Comparison of ENCODE assay signal across 14 cellular contexts in the genomic region with DNA sequence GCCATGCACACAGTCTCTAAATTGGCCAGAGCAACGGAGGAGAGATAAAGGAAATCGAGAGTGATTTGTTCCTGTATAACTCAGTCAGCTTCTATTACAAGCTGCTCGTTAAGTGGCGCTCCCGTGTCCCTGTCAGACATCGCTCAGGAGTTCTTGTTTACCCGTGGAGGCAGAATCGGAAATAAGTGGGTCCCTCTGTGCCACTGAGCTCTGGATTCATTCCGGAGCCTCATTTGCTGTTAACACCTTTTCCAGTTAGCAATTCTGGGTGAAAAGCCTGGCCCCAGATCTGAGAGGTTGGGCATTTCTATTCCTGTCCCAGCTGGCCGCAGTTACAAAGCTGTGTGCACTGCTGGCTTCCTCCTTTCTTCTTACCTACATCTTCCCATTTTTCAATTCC.
DNase-seq lines count a peak whose midpoint lies in the region; ATAC-seq, FAIRE-seq and TF ChIP-seq lines count a peak whose summit lies in the region.
"Had no signal": no experiment of that assay in that cellular context is flagged by ENCODE, and none has a peak within 500 bp of the region (broad histone marks: within the 10 kb centered on the region; RNA-seq: fewer than 3 reads in every experiment).

No MANE protein-coding gene starts in this region.

- no peak overlapping the region for H3K4me3 ChIP-seq in right cardiac atrium (ENCODE audit: low read length)
- peak overlapping the region; percentile 12 for H3K4me3 ChIP-seq in left ventricle myocardium inferior
- H3K4me3 ChIP-seq: BLaER1, HAP-1 had no signal

- intact Hi-C loops in Right ventricle myocardium superior (cut with DNase I) (no loop called here), right cardiac atrium (cut with DNase I) (no loop called here), left ventricle myocardium inferior (cut with micrococcal nuclease) (no loop called here), left colon (cut with DNase I, micrococcal nuclease) (no loop called here)

- no peak for TF ChIP-seq CTCF in left ventricle myocardium inferior (IDR thresholded peaks at IDR 0.05; ENCODE audit: borderline replicate concordance)

- H3K36me3 ChIP-seq in left ventricle myocardium inferior: no peaks in the 10 kb centered on the region
- H3K36me3 ChIP-seq: HAP-1 had no signal

- H3K4me1 ChIP-seq in right cardiac atrium (ENCODE audit: control insufficient read depth, insufficient read depth, low read length) (no peaks in the 10 kb centered on the region), left ventricle myocardium inferior (peaks cover 13% of the 10 kb centered on the region)
- H3K4me1 ChIP-seq: HAP-1 had no signal

- H3K9me3 ChIP-seq in right cardiac atrium (ENCODE audit: control insufficient read depth, low read length) (no peaks in the 10 kb centered on the region), left ventricle myocardium inferior (replicated peaks) (no peaks in the 10 kb centered on the region)
- H3K9me3 ChIP-seq: BLaER1, HAP-1 had no signal

- DNase-seq in NCI-H510A treated with DMSO at 0.1 percent for 48 hours (lab: John Stamatoyannopoulos, UW) (peak; percentile 4), NCI-H510A (lab: John Stamatoyannopoulos, UW) (no peak), Right ventricle myocardium superior (no peak), right cardiac atrium (no peak), left ventricle myocardium inferior (no peak), left colon (no peak), HTR-8/SVneo (ENCODE audit: insufficient read length, low spot score) (no peak)
- DNase-seq: 8988T; AML-193; CD8-positive, alpha-beta memory T cell; DMS53 had no signal

- H3K27ac ChIP-seq in right cardiac atrium (ENCODE audit: low read length): no peak overlapping the region
- no peak overlapping the region for H3K27ac ChIP-seq in left ventricle myocardium inferior (replicated peaks)
- H3K27ac ChIP-seq: BLaER1 had no signal

- no peak for FAIRE-seq in HTR-8/SVneo (lab: Jason Lieb, UNC)
- FAIRE-seq: H1 had no signal

- 38% methylated on average over 10 of the region's 10 CpGs for WGBS in right cardiac atrium

- ATAC-seq in Right ventricle myocardium superior (ENCODE audit: poor library complexity) (peak; percentile 78), right cardiac atrium (no peak), left colon (no peak)

- H3K27me3 ChIP-seq in right cardiac atrium (ENCODE audit: control insufficient read depth, insufficient read depth) (no peaks in the 10 kb centered on the region), left ventricle myocardium inferior (ENCODE audit: low read depth) (peaks cover 13% of the 10 kb centered on the region)
- H3K27me3 ChIP-seq: BLaER1 had no signal
